Comparison of ENCODE assay signal across 25 cellular contexts in the genomic region with DNA sequence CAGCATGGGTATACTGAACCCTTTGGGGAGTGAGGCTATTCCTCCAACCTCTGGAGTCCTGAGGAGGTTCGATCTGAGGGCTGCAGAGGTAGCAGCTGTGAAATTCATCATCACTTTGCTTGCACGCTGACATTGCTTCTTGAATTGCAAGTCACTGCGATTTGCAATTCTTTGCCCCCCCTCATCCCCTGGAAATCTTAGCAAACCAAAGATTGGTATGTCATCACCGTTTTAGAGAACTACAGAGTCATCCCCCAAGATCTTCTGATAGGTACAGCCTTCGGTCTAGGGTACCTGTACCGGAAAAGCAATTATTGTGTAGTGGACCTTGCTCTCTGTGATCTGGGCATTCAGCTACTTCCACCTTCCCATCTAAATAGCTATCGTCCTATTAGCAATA.
"Had no signal": no experiment of that assay in that cellular context is flagged by ENCODE, and none has a peak within 500 bp of the region (broad histone marks: within the 10 kb centered on the region; RNA-seq: fewer than 3 reads in every experiment).

No MANE protein-coding gene starts in this region.

- H3K9me3 Mint-ChIP-seq: T-cell; T-helper 1 cell treated with Interleukin-12 subunit alpha and Interleukin-12 subunit beta and Interleukin-4 antibody, amounts not matched to agents 30 μg/mL and 1 μg/mL, for 36 hours had no signal

- H3K9me2 ChIP-seq: SK-N-SH had no signal

- H3K4me3 Mint-ChIP-seq: IgD-negative memory B cell; T-cell; T-helper 1 cell treated with Interleukin-12 subunit alpha and Interleukin-12 subunit beta and Interleukin-4 antibody, amounts not matched to agents 30 μg/mL and 1 μg/mL, for 36 hours had no signal

- ATAC-seq: Panc1, PC-3, T-cell had no signal

- H3K36me3 Mint-ChIP-seq: T-cell had no signal

- H3K27ac Mint-ChIP-seq: IgD-negative memory B cell; T-cell; T-helper 1 cell treated with Interleukin-12 subunit alpha and Interleukin-12 subunit beta and Interleukin-4 antibody, amounts not matched to agents 30 μg/mL and 1 μg/mL, for 36 hours had no signal

- DNase-seq: KBM-7, MV-4-11, NCI-H1048, NCI-H1105, NCI-H1417, NCI-H1436 treated with DMSO at 0.1 percent for 48 hours, NCI-H1694, NCI-H1930, NCI-H2081, NCI-H2107, NCI-H226, NCI-H446, NCI-H510A, NCI-H524 treated with DMSO at 0.1 percent for 48 hours, NCI-H69, NCI-H774, PC-3, SHP77, SK-N-SH, SW 1271, T-cell had no signal

- H3K4me2 ChIP-seq: SK-N-SH had no signal

- H3K9me3 ChIP-seq: SK-N-SH had no signal

- H3K27ac ChIP-seq: RWPE1 had no signal

- H3K4me1 Mint-ChIP-seq: IgD-negative memory B cell, T-cell had no signal
